ENCODE assay signal across 8 cellular contexts in genomic region chr3:32781211-32781968, GRCh38. TPM values are rescaled to one million over a fixed set of nuclear protein-coding genes. Genes with fewer than 3 reads are reported as not detected.
A peak's percentile ranks its signal among the peaks of the same experiment; 100 is the strongest.
DNase-seq lines count a peak whose midpoint lies in the region; ATAC-seq and TF ChIP-seq lines count a peak whose summit lies in the region.

No MANE protein-coding gene starts in this region.

- peak; percentile 68 for TF ChIP-seq CTCF in AG09309 (IDR thresholded peaks at IDR 0.05; ENCODE audit: control insufficient read depth, insufficient read depth, low read depth, low read length, missing control alignments)
- no peak for TF ChIP-seq CTCF in lower leg skin (IDR thresholded peaks at IDR 0.05)

- ATAC-seq in GM18873 (IDR thresholded peaks at IDR 0.05; ENCODE audit: low FRiP score, unreplicated experiment) (peak; percentile 86), HG03135 (IDR thresholded peaks at IDR 0.05; ENCODE audit: unreplicated experiment) (peak; percentile 97)

- DNase-seq in AG09309 (ENCODE audit: low read depth) = no peak
- peak; percentile 21 for DNase-seq in NCI-H345 treated with DMSO at 0.1 percent for 48 hours (lab: John Stamatoyannopoulos, UW; ENCODE audit: unreplicated experiment)
- peak; percentile 48 to 59 for DNase-seq in activated CD4-positive, alpha-beta T cell treated with anti-CD3 and anti-CD28 coated beads for 4 hours
- peak; percentile 46 to 83 for DNase-seq in dermis microvascular lymphatic vessel endothelial cell (ENCODE audit: low read depth in 2 of 2)
- DNase-seq in lower leg skin (ENCODE audit: low spot score in 2 of 2) = peak; percentile 21 to 90
- DNase-seq in stimulated activated CD4-positive, alpha-beta T cell treated with anti-CD3 and anti-CD28 coated beads, Interleukin-4, amount 100 ng/mL, for 4 hours = peak; percentile 35 to 69

- H3K4me3 ChIP-seq in AG09309 (ENCODE audit: control insufficient read depth, low read depth, low read length) (peak overlapping the region; percentile 66), lower leg skin (ENCODE audit: low read depth, poor library complexity, severe bottlenecking) (peak overlapping the region; percentile 10)

- TF ChIP-seq POLR2A in lower leg skin (IDR thresholded peaks at IDR 0.05) = no peak

- intact Hi-C loops in lower leg skin (cut with DNase I; ENCODE audit: low total_unique reads) = no loop called here

- 2 to 3% methylated on average over 37 to 52 of the region's 59 CpGs for WGBS in lower leg skin, 2 donors

RNA-seq across cellular contexts. Expression of gene TRIM71, which starts 36.4 kb away (rescaled TPM):
- under 0.01 TPM in 1 of 2 replicates, not detected in the other for total RNA-seq in dermis microvascular lymphatic vessel endothelial cell
- total RNA-seq in lower leg skin = under 1 TPM in 1 of 4 donors, not detected in 3; 0.03 TPM
